In genomic region chr22:48039326-48039725, GRCh38 we compare ENCODE assay signal across 31 cellular contexts.
"Had no signal": no experiment of that assay in that cellular context is flagged by ENCODE, and none has a peak within 500 bp of the region (broad histone marks: within the 10 kb centered on the region; RNA-seq: fewer than 3 reads in every experiment).

No MANE protein-coding gene starts in this region.

- H3K27ac ChIP-seq: neutrophil, ovary, parathyroid adenoma, psoas muscle, right lobe of liver, sigmoid colon, suprapubic skin, testis, tibial artery, transverse colon, upper lobe of left lung, vagina had no signal

- H3K9me3 Mint-ChIP-seq: natural killer cell treated with Interleukin-12 subunit alpha and Interleukin-12 subunit beta and Interleukin-15 and Interleukin-18, amount 100 ng/mL, for 72 hours; neural crest cell had no signal

- H3K4me3 Mint-ChIP-seq: naive B cell; naive thymus-derived CD8-positive, alpha-beta T cell; natural killer cell treated with Interleukin-12 subunit alpha and Interleukin-12 subunit beta and Interleukin-15 and Interleukin-18, amount 100 ng/mL, for 72 hours; nephron progenitor cell; neural crest cell; stimulated activated memory B cell treated with anti-CD40 and anti-IgM and Interleukin-4, amounts not matched to agents 10 μg/mL and 1 μg/mL and 100 μg/mL, for 72 hours; stimulated activated naive CD8-positive, alpha-beta T cell treated with anti-CD3 and anti-CD28 coated beads, Interleukin-15, amount 100 ng/mL, for 72 hours had no signal

- H3K4me1 Mint-ChIP-seq: neural crest cell; stimulated activated memory B cell treated with anti-CD40 and anti-IgM and Interleukin-4, amounts not matched to agents 10 μg/mL and 1 μg/mL and 100 μg/mL, for 72 hours; stimulated activated naive CD8-positive, alpha-beta T cell treated with anti-CD3 and anti-CD28 coated beads, Interleukin-15, amount 100 ng/mL, for 72 hours had no signal

- H2AFZ ChIP-seq: parathyroid adenoma had no signal

- H3K4me1 ChIP-seq: parathyroid adenoma, psoas muscle, right lobe of liver, sigmoid colon, suprapubic skin, testis, tibial artery, transverse colon, upper lobe of left lung, vagina had no signal

- H3K27me3 ChIP-seq: ovary, right lobe of liver, testis, upper lobe of left lung, vagina had no signal

- ATAC-seq: naive thymus-derived CD8-positive, alpha-beta T cell; natural killer cell treated with Interleukin-12 subunit alpha and Interleukin-12 subunit beta and Interleukin-15 and Interleukin-18, amount 100 ng/mL, for 72 hours; psoas muscle; right cardiac atrium; right lobe of liver; stimulated activated memory B cell treated with anti-CD40 and anti-IgM and Interleukin-4, amounts not matched to agents 10 μg/mL and 1 μg/mL and 100 μg/mL, for 72 hours; stimulated activated naive CD8-positive, alpha-beta T cell treated with anti-CD3 and anti-CD28 coated beads, Interleukin-15, amount 100 ng/mL, for 72 hours; stimulated activated naive CD8-positive, alpha-beta T cell treated with anti-CD3 and anti-CD28 coated beads, Interleukin-15, Interleukin-2, amounts not matched to agents 100 U/mL and 50 U/mL, for 24 hours had no signal

- H3K9ac ChIP-seq: parathyroid adenoma had no signal

- H3K4me3 ChIP-seq: ovary, psoas muscle, right lobe of liver, sigmoid colon, suprapubic skin, testis, tibial artery, transverse colon, upper lobe of left lung, vagina had no signal

- H3K27ac Mint-ChIP-seq: naive B cell; naive thymus-derived CD8-positive, alpha-beta T cell; natural killer cell treated with Interleukin-12 subunit alpha and Interleukin-12 subunit beta and Interleukin-15 and Interleukin-18, amount 100 ng/mL, for 72 hours; nephron progenitor cell; progenitor cell of endocrine pancreas; stimulated activated memory B cell treated with anti-CD40 and anti-IgM and Interleukin-4, amounts not matched to agents 10 μg/mL and 1 μg/mL and 100 μg/mL, for 72 hours; stimulated activated naive CD8-positive, alpha-beta T cell treated with anti-CD3 and anti-CD28 coated beads, Interleukin-15, amount 100 ng/mL, for 72 hours had no signal

- H3K36me3 Mint-ChIP-seq: naive B cell; naive thymus-derived CD8-positive, alpha-beta T cell; natural killer cell treated with Interleukin-12 subunit alpha and Interleukin-12 subunit beta and Interleukin-15 and Interleukin-18, amount 100 ng/mL, for 72 hours had no signal

- H3K79me2 ChIP-seq: parathyroid adenoma had no signal

- H3K9me3 ChIP-seq: neutrophil, ovary, psoas muscle, right lobe of liver, sigmoid colon, suprapubic skin, testis, tibial artery, transverse colon, upper lobe of left lung, vagina had no signal

- DNase-seq: naive B cell; naive thymus-derived CD8-positive, alpha-beta T cell; nephron progenitor cell; nucleus accumbens; ovary; posterior cingulate gyrus; psoas muscle; right cardiac atrium; right lobe of liver; sigmoid colon; small intestine; stimulated activated CD4-positive, alpha-beta T cell treated with anti-CD3 and anti-CD28 coated beads, Interleukin-15, amount 100 ng/mL, for 24 hours; stimulated activated CD4-positive, alpha-beta T cell treated with anti-CD3 and anti-CD28 coated beads, Interleukin-4, amount 100 ng/mL, for 1 hour; stimulated activated CD4-positive, alpha-beta T cell treated with anti-CD3 and anti-CD28 coated beads, Interleukin-4, amount 100 ng/mL, for 4 hours; stimulated activated CD8-positive, alpha-beta memory T cell treated with anti-CD3 and anti-CD28 coated beads, Interleukin-4, amount 100 ng/mL, for 48 hours; stimulated activated naive CD4-positive, alpha-beta T cell; stimulated activated naive CD8-positive, alpha-beta T cell treated with anti-CD3 and anti-CD28 coated beads, Interleukin-15, amount 100 ng/mL, for 72 hours; stimulated activated naive CD8-positive, alpha-beta T cell treated with anti-CD3 and anti-CD28 coated beads, Interleukin-15, Interleukin-2, amounts not matched to agents 100 U/mL and 50 U/mL, for 24 hours; substantia nigra; testis; tibial artery; transverse colon; upper lobe of left lung had no signal

- H3K36me3 ChIP-seq: neutrophil, ovary, right lobe of liver, sigmoid colon, suprapubic skin, tibial artery, transverse colon, upper lobe of left lung, vagina had no signal
